In genomic region chr2:195815083-195815482, GRCh38 we compare ENCODE assay signal across 20 cellular contexts.
A peak's percentile ranks its signal among the peaks of the same experiment; 100 is the strongest.
DNase-seq lines count a peak whose midpoint lies in the region; ATAC-seq, FAIRE-seq and TF ChIP-seq lines count a peak whose summit lies in the region.
"Had no signal": no experiment of that assay in that cellular context is flagged by ENCODE, and none has a peak within 500 bp of the region (broad histone marks: within the 10 kb centered on the region; RNA-seq: fewer than 3 reads in every experiment).

No MANE protein-coding gene starts in this region.

- no peaks in the 10 kb centered on the region for H3K79me2 ChIP-seq in HepG2 (ENCODE audit: insufficient read depth, low read length)

- intact Hi-C loops in HepG2 (cut with micrococcal nuclease; ENCODE audit: unreplicated experiment), result no loop called here
- intact Hi-C loops in right lobe of liver (cut with DNase I), result no loop called here

- H3K9me3 ChIP-seq in HepG2 (ENCODE audit: low read length) (no peaks in the 10 kb centered on the region), right lobe of liver (no peaks in the 10 kb centered on the region)
- H3K9me3 ChIP-seq: A549; BLaER1 treated with 17β-estradiol and CSF1 and Interleukin-3, amounts not matched to agents 10 nM and 100 nM; Caco-2 had no signal

- no peak for FAIRE-seq in HepG2 (lab: Jason Lieb, UNC)
- FAIRE-seq in frontal cortex (lab: Jason Lieb, UNC), result peak; percentile 51
- FAIRE-seq: A549, D721Med, G401.6, GM12891, GM19239 had no signal

- no peak for TF ChIP-seq RAD21 in HepG2 (CRISPR knock-in tag; IDR thresholded peaks at IDR 0.05)

- no peak for TF ChIP-seq CTCF in HepG2 (CRISPR knock-in tag; IDR thresholded peaks at IDR 0.05)
- no peak for TF ChIP-seq CTCF in right lobe of liver (IDR thresholded peaks at IDR 0.05)

- TF ChIP-seq EP300 in HepG2 (IDR thresholded peaks at IDR 0.05; ENCODE audit: low read depth in 2 of 2, low read length in 2 of 2) (no peak), HepG2 (CRISPR knock-in tag; IDR thresholded peaks at IDR 0.05; ENCODE audit: borderline replicate concordance) (no peak)

- H3K4me3 ChIP-seq in HepG2 (replicated peaks in 1 of 3; ENCODE audit: insufficient read depth in 1 of 3, low read depth in 2 of 3, low read length in 3 of 3) (no peak overlapping the region), right lobe of liver (no peak overlapping the region)
- H3K4me3 ChIP-seq: A549; BLaER1 treated with 17β-estradiol and CSF1 and Interleukin-3, amounts not matched to agents 10 nM and 100 nM had no signal

- H3K27ac ChIP-seq in HepG2 (ENCODE audit: extremely low read length, insufficient read depth, low read length), result no peak overlapping the region
- H3K27ac ChIP-seq in right lobe of liver, result no peak overlapping the region
- H3K27ac ChIP-seq: 22Rv1; A549; BLaER1 treated with 17β-estradiol and CSF1 and Interleukin-3, amounts not matched to agents 10 nM and 100 nM; C4-2B had no signal

- H4K20me1 ChIP-seq in HepG2 (ENCODE audit: insufficient read depth, low read length), result no peaks in the 10 kb centered on the region
- H4K20me1 ChIP-seq: BLaER1 treated with 17β-estradiol and CSF1 and Interleukin-3, amounts not matched to agents 10 nM and 100 nM had no signal

- H3K9ac ChIP-seq in HepG2 (ENCODE audit: insufficient read depth, low read depth, low read length), result no peak overlapping the region
- H3K9ac ChIP-seq: BLaER1 treated with 17β-estradiol and CSF1 and Interleukin-3, amounts not matched to agents 10 nM and 100 nM had no signal

- no peaks in the 10 kb centered on the region for H3K27me3 ChIP-seq in HepG2 (ENCODE audit: control insufficient read depth in 1 of 2, insufficient read depth in 2 of 2, low read length in 2 of 2)
- H3K27me3 ChIP-seq in right lobe of liver, result no peaks in the 10 kb centered on the region
- H3K27me3 ChIP-seq: BLaER1 treated with 17β-estradiol and CSF1 and Interleukin-3, amounts not matched to agents 10 nM and 100 nM had no signal

- no peak for DNase-seq in HepG2 (ENCODE audit: low spot score)
- DNase-seq in right lobe of liver, result no peak
- DNase-seq in frontal cortex (ENCODE audit: low spot score in 2 of 2), result no peak
- no peak for DNase-seq in SIG-M5 treated with dmso at 0.1 percent for 504 hours (lab: John Stamatoyannopoulos, UW; ENCODE audit: unreplicated experiment)
- no peak for DNase-seq in anterior cingulate cortex (lab: John Stamatoyannopoulos, UW)
- DNase-seq: AML-193; Caco-2; Calu3; CD4-positive, alpha-beta T cell; CD8-positive, alpha-beta T cell; DMS79 treated with DMSO at 0.1 percent for 48 hours; GF-D8 had no signal

- no peak overlapping the region for H3K4me2 ChIP-seq in HepG2 (ENCODE audit: low read depth, low read length)
- H3K4me2 ChIP-seq: A549; BLaER1 treated with 17β-estradiol and CSF1 and Interleukin-3, amounts not matched to agents 10 nM and 100 nM had no signal

- H3K4me1 ChIP-seq in HepG2 (ENCODE audit: insufficient read depth, low read length) (no peaks in the 10 kb centered on the region), right lobe of liver (no peaks in the 10 kb centered on the region)
- H3K4me1 ChIP-seq: Caco-2 had no signal

- WGBS in HepG2 (ENCODE audit: low lambda C conversion rate), result 16% methylated on average over 2 of the region's 2 CpGs
- WGBS in right lobe of liver (ENCODE audit: insufficient coverage, low coverage, low lambda C conversion rate, missing lambda C conversion rate), result 48% methylated on average over 2 of the region's 2 CpGs

- no peak for ATAC-seq in HepG2
- ATAC-seq in right lobe of liver, result no peak
- ATAC-seq: A549; CD8-positive, alpha-beta T cell had no signal

- no peak overlapping the region for H2AFZ ChIP-seq in HepG2 (ENCODE audit: low read length)

- in situ Hi-C loops in HepG2 (cut with HindIII; ENCODE audit: extremely low pct_ligation_motif_present, low pct_unique_long_range_greater_than_20kb), result no loop called here

- H3K36me3 ChIP-seq in HepG2 (replicated peaks in 1 of 2; ENCODE audit: control insufficient read depth in 1 of 2, insufficient read depth in 2 of 2, low read length in 2 of 2), result no peaks in the 10 kb centered on the region
- no peaks in the 10 kb centered on the region for H3K36me3 ChIP-seq in right lobe of liver
- H3K36me3 ChIP-seq: BLaER1 treated with 17β-estradiol and CSF1 and Interleukin-3, amounts not matched to agents 10 nM and 100 nM had no signal

- TF ChIP-seq POLR2A in HepG2 (IDR thresholded peaks at IDR 0.05; ENCODE audit: insufficient read depth in 1 of 2, low read depth in 2 of 2, low read length in 2 of 2) (no peak), right lobe of liver (IDR thresholded peaks at IDR 0.05) (no peak)

- CTCF ChIA-PET in HepG2 (lab: Yijun Ruan, JAX; ENCODE audit: low intra/inter-chr PET ratio, low total read pairs), result no interaction called here

- POLR2A ChIA-PET in HepG2 (lab: Yijun Ruan, JAX), result no interaction called here

- no TSS peak for BruUV-seq in HepG2 (replicated peaks; lab: Mats Ljungman, UMichigan)

TF ChIP-seq in HepG2, 621 proteins besides CTCF, POLR2A, EP300 and RAD21:
- TF ChIP-seq, protein P1, sequence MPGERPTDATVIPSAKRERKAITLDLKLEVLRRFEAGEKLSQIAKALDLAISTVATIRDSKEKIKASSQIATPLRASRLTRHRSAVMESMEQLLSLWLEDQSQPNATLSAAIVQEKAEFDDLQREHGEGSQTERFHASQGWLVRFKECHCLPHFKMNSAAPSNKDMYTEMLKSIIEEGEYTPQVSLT (CRISPR knock-in tag; IDR thresholded peaks at IDR 0.05; ENCODE audit: borderline replicate concordance, low read depth), result no peak
- TF ChIP-seq CEBPB (IDR thresholded peaks at IDR 0.05; ENCODE audit: borderline replicate concordance, low read depth, low read length), result peak; percentile 50; the same call in 1 of the 2 replicates
